In the genomic region with DNA sequence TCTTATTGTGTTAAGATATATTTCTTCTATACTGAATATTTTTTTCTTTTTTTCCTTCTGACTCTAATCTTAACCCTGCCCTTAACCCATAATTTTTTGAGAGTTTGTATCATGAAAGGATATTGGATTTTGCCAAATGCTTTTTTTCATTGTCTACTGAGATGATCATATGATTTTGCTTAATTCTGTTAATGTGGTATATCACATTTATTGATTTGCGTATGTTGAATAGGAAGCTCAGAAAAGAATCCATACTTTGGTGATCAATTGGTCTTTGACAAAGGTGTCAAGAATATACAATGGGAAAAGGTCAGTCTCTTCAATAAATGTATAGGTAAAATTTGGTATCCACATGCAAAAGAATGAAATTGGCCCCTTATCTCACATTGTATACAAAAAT, we compare ENCODE assay signal across 8 cellular contexts.
"Had no signal": no experiment of that assay in that cellular context is flagged by ENCODE, and none has a peak within 500 bp of the region (broad histone marks: within the 10 kb centered on the region; RNA-seq: fewer than 3 reads in every experiment).

No MANE protein-coding gene starts in this region.

- H3K4me3 Mint-ChIP-seq: IgD-negative memory B cell had no signal

- ATAC-seq: HepG2 had no signal

- H3K27ac ChIP-seq: HL-60, KMS-11 had no signal

- DNase-seq: IMR-90, KBM-7, KG1 had no signal

- FAIRE-seq: HepG2, HTR-8/SVneo had no signal

- H3K4me2 ChIP-seq: KMS-11 had no signal

- H3K9ac ChIP-seq: KMS-11 had no signal

- H3K4me1 Mint-ChIP-seq: IgD-negative memory B cell had no signal

- H3K27ac Mint-ChIP-seq: IgD-negative memory B cell had no signal

- H3K27me3 Mint-ChIP-seq: IgD-negative memory B cell had no signal

- H3K36me3 Mint-ChIP-seq: IgD-negative memory B cell had no signal
